Comparison of ENCODE assay signal across 9 cellular contexts in the genomic region with DNA sequence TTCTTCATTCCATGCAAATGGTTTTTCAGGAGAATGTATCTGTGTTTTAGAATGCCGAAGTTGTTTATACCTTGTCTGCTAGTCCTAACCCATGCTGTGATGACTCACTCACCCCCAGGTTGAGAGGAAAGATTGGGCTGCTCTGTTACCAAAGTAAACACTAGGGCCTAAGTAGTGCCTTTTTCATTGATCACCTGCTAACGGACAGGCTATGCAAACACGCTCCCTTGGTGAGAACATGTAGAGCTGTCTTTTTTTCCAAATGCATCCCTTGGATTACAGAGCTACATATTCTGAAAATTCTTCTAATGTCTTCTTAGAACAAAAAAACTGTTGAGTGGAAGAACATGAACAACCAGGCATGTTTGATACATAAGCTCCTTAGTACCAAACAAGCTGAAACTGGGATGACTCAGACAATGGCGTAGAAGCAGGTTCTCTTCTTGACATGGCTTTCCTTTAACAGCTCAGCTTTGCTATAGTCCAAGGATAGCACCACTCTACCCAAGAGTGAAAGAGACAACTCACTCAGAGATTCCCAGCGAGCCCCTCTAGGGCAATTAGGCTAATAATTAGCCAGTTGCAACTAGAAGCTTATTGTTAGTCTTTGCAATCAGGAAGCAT. TPM values are rescaled to one million over a fixed set of nuclear protein-coding genes. Genes with fewer than 3 reads are reported as not detected.
DNase-seq lines count a peak whose midpoint lies in the region; ATAC-seq and TF ChIP-seq lines count a peak whose summit lies in the region.
"Had no signal": no experiment of that assay in that cellular context is flagged by ENCODE, and none has a peak within 500 bp of the region (broad histone marks: within the 10 kb centered on the region; RNA-seq: fewer than 3 reads in every experiment).

No MANE protein-coding gene starts in this region.

- DNase-seq in GM23338 (ENCODE audit: low spot score) (peak; percentile 72), NCI-H345 (lab: John Stamatoyannopoulos, UW) (peak; percentile 94), endodermal cell (peak; percentile 92), osteocyte (ENCODE audit: extremely low spot score, unreplicated experiment) (no peak), HK-2 (ENCODE audit: unreplicated experiment) (no peak), stomach (no peak)
- no peak for DNase-seq in activated CD4-positive, alpha-beta T cell treated with anti-CD3 and anti-CD28 coated beads, Interleukin-2, amount 10 ng/mL, durations not matched to agents 24 days and 14 days
- DNase-seq: right cardiac atrium had no signal

- H3K4me2 ChIP-seq in GM23338 = peak overlapping the region; percentile 6; the same call in 1 of the 2 replicates

- WGBS in endodermal cell (ENCODE audit: insufficient coverage in 1 of 2, insufficient read length in 1 of 2), 2 experiments = 13 to 23% methylated on average over 3 to 5 of the region's 5 CpGs
- 37 to 58% (median 49%) methylated on average over 5 of the region's 5 CpGs for WGBS in stomach, 5 donors

- no peaks in the 10 kb centered on the region for H3F3A ChIP-seq in GM23338 (replicated peaks; ENCODE audit: low read depth)

- H3K9me2 ChIP-seq in GM23338 (ENCODE audit: insufficient read depth) = peaks cover 7% of the 10 kb centered on the region

- H4K20me1 ChIP-seq in GM23338 (replicated peaks; ENCODE audit: insufficient read depth) = no peaks in the 10 kb centered on the region

- no peak overlapping the region for H3K27ac Mint-ChIP-seq in GM23338
- H3K27ac Mint-ChIP-seq in endodermal cell = peak overlapping the region; percentile 92
- H3K27ac Mint-ChIP-seq in osteocyte (ENCODE audit: unreplicated experiment) = peak overlapping the region; percentile 21
- no peak overlapping the region for H3K27ac Mint-ChIP-seq in activated CD4-positive, alpha-beta T cell treated with anti-CD3 and anti-CD28 coated beads, Interleukin-2, amount 10 ng/mL, durations not matched to agents 24 days and 14 days

- H3K36me3 Mint-ChIP-seq in GM23338 (ENCODE audit: low read depth) (no peaks in the 10 kb centered on the region), endodermal cell (ENCODE audit: low read depth) (peaks cover 23% of the 10 kb centered on the region), osteocyte (ENCODE audit: unreplicated experiment) (peaks cover 9% of the 10 kb centered on the region)
- no peaks in the 10 kb centered on the region for H3K36me3 Mint-ChIP-seq in activated CD4-positive, alpha-beta T cell treated with anti-CD3 and anti-CD28 coated beads, Interleukin-2, amount 10 ng/mL, durations not matched to agents 24 days and 14 days (ENCODE audit: low read depth)

- H3K4me1 Mint-ChIP-seq in GM23338 = peaks cover 24% of the 10 kb centered on the region
- peaks cover 58% of the 10 kb centered on the region for H3K4me1 Mint-ChIP-seq in endodermal cell
- peaks cover 39% of the 10 kb centered on the region for H3K4me1 Mint-ChIP-seq in osteocyte (ENCODE audit: unreplicated experiment)
- no peaks in the 10 kb centered on the region for H3K4me1 Mint-ChIP-seq in activated CD4-positive, alpha-beta T cell treated with anti-CD3 and anti-CD28 coated beads, Interleukin-2, amount 10 ng/mL, durations not matched to agents 24 days and 14 days

- H3K9me3 ChIP-seq in endodermal cell (ENCODE audit: control insufficient read depth, low read length) (peaks cover 4% of the 10 kb centered on the region), stomach (no peaks in the 10 kb centered on the region)

- TF ChIP-seq POLR2A in stomach (IDR thresholded peaks at IDR 0.05) = no peak

- no peaks in the 10 kb centered on the region for H3K9me3 Mint-ChIP-seq in GM23338
- no peaks in the 10 kb centered on the region for H3K9me3 Mint-ChIP-seq in endodermal cell
- no peaks in the 10 kb centered on the region for H3K9me3 Mint-ChIP-seq in osteocyte (ENCODE audit: unreplicated experiment)
- H3K9me3 Mint-ChIP-seq in activated CD4-positive, alpha-beta T cell treated with anti-CD3 and anti-CD28 coated beads, Interleukin-2, amount 10 ng/mL, durations not matched to agents 24 days and 14 days = no peaks in the 10 kb centered on the region

- peaks cover 8% of the 10 kb centered on the region; the same call in 1 of the 2 replicates for H3K4me1 ChIP-seq in GM23338 (ENCODE audit: insufficient read depth)
- peaks cover 26% of the 10 kb centered on the region for H3K4me1 ChIP-seq in endodermal cell (ENCODE audit: control insufficient read depth, insufficient read depth, low read length)
- H3K4me1 ChIP-seq in stomach = peaks cover 4 to 28% (median 12%) of the 10 kb centered on the region in 4 donors

- H3K9ac ChIP-seq in endodermal cell (ENCODE audit: extremely low read depth, low read length, poor library complexity, severe bottlenecking) = peak overlapping the region; percentile 47

- no peaks in the 10 kb centered on the region for H3K27me3 ChIP-seq in GM23338 (ENCODE audit: insufficient read depth)
- no peaks in the 10 kb centered on the region for H3K27me3 ChIP-seq in endodermal cell (ENCODE audit: control insufficient read depth, insufficient read depth, low read length, poor library complexity, severe bottlenecking)
- H3K27me3 ChIP-seq in stomach = no peaks in the 10 kb centered on the region

- H3K27me3 Mint-ChIP-seq in GM23338 (ENCODE audit: insufficient read depth, low read depth, poor library complexity) = no peaks in the 10 kb centered on the region
- H3K27me3 Mint-ChIP-seq in endodermal cell (ENCODE audit: insufficient read depth) = no peaks in the 10 kb centered on the region
- H3K27me3 Mint-ChIP-seq in osteocyte (ENCODE audit: unreplicated experiment) = no peaks in the 10 kb centered on the region
- peaks cover 19% of the 10 kb centered on the region for H3K27me3 Mint-ChIP-seq in activated CD4-positive, alpha-beta T cell treated with anti-CD3 and anti-CD28 coated beads, Interleukin-2, amount 10 ng/mL, durations not matched to agents 24 days and 14 days

- intact Hi-C loops in activated CD4-positive, alpha-beta T cell treated with anti-CD3 and anti-CD28 coated beads, Interleukin-2, amount 10 ng/mL, durations not matched to agents 24 days and 14 days (cut with micrococcal nuclease) = no loop called here
- intact Hi-C loops in stomach (cut with DNase I; ENCODE audit: low total_unique reads) = no loop called here

- H3K4me3 Mint-ChIP-seq in GM23338 = no peak overlapping the region
- peak overlapping the region; percentile 42 for H3K4me3 Mint-ChIP-seq in endodermal cell
- H3K4me3 Mint-ChIP-seq in osteocyte (ENCODE audit: unreplicated experiment) = no peak overlapping the region
- no peak overlapping the region for H3K4me3 Mint-ChIP-seq in activated CD4-positive, alpha-beta T cell treated with anti-CD3 and anti-CD28 coated beads, Interleukin-2, amount 10 ng/mL, durations not matched to agents 24 days and 14 days

- H3K4me3 ChIP-seq in GM23338 (no peak overlapping the region), endodermal cell (ENCODE audit: low read length) (peak overlapping the region; percentile 63), stomach (no peak overlapping the region)

- H3K27ac ChIP-seq in GM23338 (ENCODE audit: low read depth) (no peak overlapping the region), endodermal cell (ENCODE audit: low read depth, low read length) (peak overlapping the region; percentile 33), stomach (no peak overlapping the region)

- peak; percentile 97 for ATAC-seq in GM23338
- ATAC-seq in HG03457 (IDR thresholded peaks at IDR 0.05; ENCODE audit: unreplicated experiment) = no peak
- ATAC-seq: right cardiac atrium had no signal

- H3K36me3 ChIP-seq in GM23338 (ENCODE audit: insufficient read depth) (no peaks in the 10 kb centered on the region), endodermal cell (ENCODE audit: control insufficient read depth, insufficient read depth, low read length) (peaks cover 27% of the 10 kb centered on the region), stomach (peaks cover 0 to 14% (median 2%) of the 10 kb centered on the region in 4 donors)

- H2AFZ ChIP-seq in GM23338 = no peak overlapping the region

- H3K79me2 ChIP-seq in GM23338 (replicated peaks; ENCODE audit: insufficient read depth) = no peaks in the 10 kb centered on the region

- TF ChIP-seq EP300 in stomach (IDR thresholded peaks at IDR 0.05) = no peak

- no peak for TF ChIP-seq CTCF in GM23338 (conservative IDR thresholded peaks at IDR 0.05; ENCODE audit: low read depth in 2 of 2)
- TF ChIP-seq CTCF in endodermal cell (conservative IDR thresholded peaks at IDR 0.05) = no peak
- no peak for TF ChIP-seq CTCF in osteocyte (IDR thresholded peaks at IDR 0.05)
- TF ChIP-seq CTCF in stomach (IDR thresholded peaks at IDR 0.05) = no peak

TF ChIP-seq in GM23338, 12 proteins besides CTCF, POLR2A, EP300 and RAD21:
- TF ChIP-seq JUNB (IDR thresholded peaks at IDR 0.05; ENCODE audit: unreplicated experiment) (no peak), STAT1 (IDR thresholded peaks at IDR 0.05; ENCODE audit: unreplicated experiment) (no peak), ZNF331 (CRISPR knock-in tag; IDR thresholded peaks at IDR 0.05; ENCODE audit: low read depth) (no peak)

RNA-seq across cellular contexts. Expression of gene PERP, which starts 20.5 kb away (rescaled TPM):
- 20.1 and 23.7 TPM in 2 replicates for total RNA-seq in GM23338 (2014; rRNA removed; shearing (Covaris generic))
- polyA plus RNA-seq in GM23338 (2016; fragmentation: Nextera tagmentation; extraction: Ambion mirVana) = 28.1 and 28.4 TPM in 2 replicates
- 100 to 1,000 TPM in 1 of 2 donors, 10 to 100 TPM in 1; 85.4 to 120 TPM for total RNA-seq in endodermal cell
- 32.2 TPM for polyA plus RNA-seq in endodermal cell (2013, experiment 1 of 2)
- polyA plus RNA-seq in endodermal cell (2013, experiment 2 of 2) = 33.7 TPM
- total RNA-seq in osteocyte = 26.0 and 26.6 TPM in 2 replicates
- 4.8 TPM in 2 replicates for total RNA-seq in activated CD4-positive, alpha-beta T cell treated with anti-CD3 and anti-CD28 coated beads, Interleukin-2, amount 10 ng/mL, durations not matched to agents 24 days and 14 days
- total RNA-seq in stomach = 10 to 100 TPM in 3 of 5 donors, 1 to 10 TPM in 2; 3.8 to 53.1 (median 12.8) TPM
- polyA plus RNA-seq in stomach = 100 to 1,000 TPM in 1 of 3 donors, 10 to 100 TPM in 2; 24.0 to 159 (median 24.2) TPM

Comparison
In these comparisons a context has a peak if more than half of its experiments do, and no peak if none do; other contexts are left out.
1. DNase-seq: peak in GM23338 (single experiment), NCI-H345 (single experiment) and endodermal cell (single experiment); none in osteocyte (single experiment), HK-2 (single experiment), activated CD4-positive, alpha-beta T cell treated with anti-CD3 and anti-CD28 coated beads, Interleukin-2, amount 10 ng/mL, durations not matched to agents 24 days and 14 days (single experiment) and stomach (single experiment).
2. H3K27ac Mint-ChIP-seq: peak in endodermal cell (single experiment) and osteocyte (single experiment); none in GM23338 (single experiment) and activated CD4-positive, alpha-beta T cell treated with anti-CD3 and anti-CD28 coated beads, Interleukin-2, amount 10 ng/mL, durations not matched to agents 24 days and 14 days (single experiment).